In genomic region chr7:149261829-149262617, GRCh38 we compare ENCODE assay signal across 1 cellular context.
A peak's percentile ranks its signal among the peaks of the same experiment; 100 is the strongest.
TF ChIP-seq lines count a peak whose summit lies in the region.

ZNF783 (plus strand) TSS chr7:149262196; CDS start chr7:149262334, 138 bp downstream.

TF ChIP-seq in HepG2, 621 proteins besides CTCF, POLR2A, EP300 and RAD21 (continued from another document and continues in another):
- TF ChIP-seq, protein P1, sequence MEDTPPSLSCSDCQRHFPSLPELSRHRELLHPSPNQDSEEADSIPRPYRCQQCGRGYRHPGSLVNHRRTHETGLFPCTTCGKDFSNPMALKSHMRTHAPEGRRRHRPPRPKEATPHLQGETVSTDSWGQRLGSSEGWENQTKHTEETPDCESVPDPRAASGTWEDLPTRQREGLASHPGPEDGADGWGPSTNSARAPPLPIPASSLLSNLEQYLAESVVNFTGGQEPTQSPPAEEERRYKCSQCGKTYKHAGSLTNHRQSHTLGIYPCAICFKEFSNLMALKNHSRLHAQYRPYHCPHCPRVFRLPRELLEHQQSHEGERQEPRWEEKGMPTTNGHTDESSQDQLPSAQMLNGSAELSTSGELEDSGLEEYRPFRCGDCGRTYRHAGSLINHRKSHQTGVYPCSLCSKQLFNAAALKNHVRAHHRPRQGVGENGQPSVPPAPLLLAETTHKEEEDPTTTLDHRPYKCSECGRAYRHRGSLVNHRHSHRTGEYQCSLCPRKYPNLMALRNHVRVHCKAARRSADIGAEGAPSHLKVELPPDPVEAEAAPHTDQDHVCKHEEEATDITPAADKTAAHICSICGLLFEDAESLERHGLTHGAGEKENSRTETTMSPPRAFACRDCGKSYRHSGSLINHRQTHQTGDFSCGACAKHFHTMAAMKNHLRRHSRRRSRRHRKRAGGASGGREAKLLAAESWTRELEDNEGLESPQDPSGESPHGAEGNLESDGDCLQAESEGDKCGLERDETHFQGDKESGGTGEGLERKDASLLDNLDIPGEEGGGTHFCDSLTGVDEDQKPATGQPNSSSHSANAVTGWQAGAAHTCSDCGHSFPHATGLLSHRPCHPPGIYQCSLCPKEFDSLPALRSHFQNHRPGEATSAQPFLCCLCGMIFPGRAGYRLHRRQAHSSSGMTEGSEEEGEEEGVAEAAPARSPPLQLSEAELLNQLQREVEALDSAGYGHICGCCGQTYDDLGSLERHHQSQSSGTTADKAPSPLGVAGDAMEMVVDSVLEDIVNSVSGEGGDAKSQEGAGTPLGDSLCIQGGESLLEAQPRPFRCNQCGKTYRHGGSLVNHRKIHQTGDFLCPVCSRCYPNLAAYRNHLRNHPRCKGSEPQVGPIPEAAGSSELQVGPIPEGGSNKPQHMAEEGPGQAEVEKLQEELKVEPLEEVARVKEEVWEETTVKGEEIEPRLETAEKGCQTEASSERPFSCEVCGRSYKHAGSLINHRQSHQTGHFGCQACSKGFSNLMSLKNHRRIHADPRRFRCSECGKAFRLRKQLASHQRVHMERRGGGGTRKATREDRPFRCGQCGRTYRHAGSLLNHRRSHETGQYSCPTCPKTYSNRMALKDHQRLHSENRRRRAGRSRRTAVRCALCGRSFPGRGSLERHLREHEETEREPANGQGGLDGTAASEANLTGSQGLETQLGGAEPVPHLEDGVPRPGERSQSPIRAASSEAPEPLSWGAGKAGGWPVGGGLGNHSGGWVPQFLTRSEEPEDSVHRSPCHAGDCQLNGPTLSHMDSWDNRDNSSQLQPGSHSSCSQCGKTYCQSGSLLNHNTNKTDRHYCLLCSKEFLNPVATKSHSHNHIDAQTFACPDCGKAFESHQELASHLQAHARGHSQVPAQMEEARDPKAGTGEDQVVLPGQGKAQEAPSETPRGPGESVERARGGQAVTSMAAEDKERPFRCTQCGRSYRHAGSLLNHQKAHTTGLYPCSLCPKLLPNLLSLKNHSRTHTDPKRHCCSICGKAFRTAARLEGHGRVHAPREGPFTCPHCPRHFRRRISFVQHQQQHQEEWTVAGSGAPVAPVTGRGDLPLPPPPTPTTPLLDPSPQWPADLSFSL (CRISPR knock-in tag; IDR thresholded peaks at IDR 0.05), result no peak
- peak; percentile 87 for TF ChIP-seq SALL1 (CRISPR knock-in tag; IDR thresholded peaks at IDR 0.05)
- TF ChIP-seq NFKB2 (CRISPR knock-in tag; IDR thresholded peaks at IDR 0.05; ENCODE audit: borderline replicate concordance), result peak; percentile 90; the same call in 1 of the 2 replicates
- TF ChIP-seq TGIF2 (CRISPR knock-in tag; IDR thresholded peaks at IDR 0.05), result no peak
- TF ChIP-seq NPAS2 (CRISPR knock-in tag; IDR thresholded peaks at IDR 0.05; ENCODE audit: borderline replicate concordance), result no peak
- peak; percentile 99 for TF ChIP-seq ZNF367 (CRISPR knock-in tag; IDR thresholded peaks at IDR 0.05; ENCODE audit: borderline replicate concordance)
- TF ChIP-seq, protein P2, sequence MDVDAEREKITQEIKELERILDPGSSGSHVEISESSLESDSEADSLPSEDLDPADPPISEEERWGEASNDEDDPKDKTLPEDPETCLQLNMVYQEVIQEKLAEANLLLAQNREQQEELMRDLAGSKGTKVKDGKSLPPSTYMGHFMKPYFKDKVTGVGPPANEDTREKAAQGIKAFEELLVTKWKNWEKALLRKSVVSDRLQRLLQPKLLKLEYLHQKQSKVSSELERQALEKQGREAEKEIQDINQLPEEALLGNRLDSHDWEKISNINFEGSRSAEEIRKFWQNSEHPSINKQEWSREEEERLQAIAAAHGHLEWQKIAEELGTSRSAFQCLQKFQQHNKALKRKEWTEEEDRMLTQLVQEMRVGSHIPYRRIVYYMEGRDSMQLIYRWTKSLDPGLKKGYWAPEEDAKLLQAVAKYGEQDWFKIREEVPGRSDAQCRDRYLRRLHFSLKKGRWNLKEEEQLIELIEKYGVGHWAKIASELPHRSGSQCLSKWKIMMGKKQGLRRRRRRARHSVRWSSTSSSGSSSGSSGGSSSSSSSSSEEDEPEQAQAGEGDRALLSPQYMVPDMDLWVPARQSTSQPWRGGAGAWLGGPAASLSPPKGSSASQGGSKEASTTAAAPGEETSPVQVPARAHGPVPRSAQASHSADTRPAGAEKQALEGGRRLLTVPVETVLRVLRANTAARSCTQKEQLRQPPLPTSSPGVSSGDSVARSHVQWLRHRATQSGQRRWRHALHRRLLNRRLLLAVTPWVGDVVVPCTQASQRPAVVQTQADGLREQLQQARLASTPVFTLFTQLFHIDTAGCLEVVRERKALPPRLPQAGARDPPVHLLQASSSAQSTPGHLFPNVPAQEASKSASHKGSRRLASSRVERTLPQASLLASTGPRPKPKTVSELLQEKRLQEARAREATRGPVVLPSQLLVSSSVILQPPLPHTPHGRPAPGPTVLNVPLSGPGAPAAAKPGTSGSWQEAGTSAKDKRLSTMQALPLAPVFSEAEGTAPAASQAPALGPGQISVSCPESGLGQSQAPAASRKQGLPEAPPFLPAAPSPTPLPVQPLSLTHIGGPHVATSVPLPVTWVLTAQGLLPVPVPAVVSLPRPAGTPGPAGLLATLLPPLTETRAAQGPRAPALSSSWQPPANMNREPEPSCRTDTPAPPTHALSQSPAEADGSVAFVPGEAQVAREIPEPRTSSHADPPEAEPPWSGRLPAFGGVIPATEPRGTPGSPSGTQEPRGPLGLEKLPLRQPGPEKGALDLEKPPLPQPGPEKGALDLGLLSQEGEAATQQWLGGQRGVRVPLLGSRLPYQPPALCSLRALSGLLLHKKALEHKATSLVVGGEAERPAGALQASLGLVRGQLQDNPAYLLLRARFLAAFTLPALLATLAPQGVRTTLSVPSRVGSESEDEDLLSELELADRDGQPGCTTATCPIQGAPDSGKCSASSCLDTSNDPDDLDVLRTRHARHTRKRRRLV (CRISPR knock-in tag; IDR thresholded peaks at IDR 0.05), result no peak
- TF ChIP-seq ZBTB1 (CRISPR knock-in tag; IDR thresholded peaks at IDR 0.05; ENCODE audit: borderline replicate concordance), result no peak
- TF ChIP-seq ZNF841 (CRISPR knock-in tag; IDR thresholded peaks at IDR 0.05; ENCODE audit: borderline replicate concordance), result peak; percentile 95
- TF ChIP-seq RARA (CRISPR knock-in tag; IDR thresholded peaks at IDR 0.05), result peak; percentile 38; the same call in 1 of the 2 replicates
- TF ChIP-seq AGO2 (optimal IDR thresholded peaks at IDR 0.05; ENCODE audit: low read depth, low read length), result peak; percentile 27
- peak; percentile 93; the same call in 1 of the 2 replicates for TF ChIP-seq ZNF816 (CRISPR knock-in tag; IDR thresholded peaks at IDR 0.05; ENCODE audit: borderline replicate concordance)
- 0 out of 2 replicates have a peak, but pooled peaks have one; percentile 60 for TF ChIP-seq ZNF773 (CRISPR knock-in tag; IDR thresholded peaks at IDR 0.05; ENCODE audit: borderline replicate concordance)
- no peak for TF ChIP-seq MED8 (CRISPR knock-in tag; IDR thresholded peaks at IDR 0.05; ENCODE audit: insufficient replicate concordance)
- peak; percentile 24; the same call in 1 of the 2 replicates for TF ChIP-seq MED1 (CRISPR knock-in tag; IDR thresholded peaks at IDR 0.05)
- TF ChIP-seq ATF7 (IDR thresholded peaks at IDR 0.05), result no peak
- TF ChIP-seq ATF7 (CRISPR knock-in tag; IDR thresholded peaks at IDR 0.05), result no peak
- TF ChIP-seq RFX5 (IDR thresholded peaks at IDR 0.05; ENCODE audit: low read depth, low read length), result no peak
- TF ChIP-seq ZNF20 (CRISPR knock-in tag; IDR thresholded peaks at IDR 0.05), result no peak
- TF ChIP-seq ATAD3A (CRISPR knock-in tag; IDR thresholded peaks at IDR 0.05), result no peak
- peak; percentile 10; the same call in 1 of the 2 replicates for TF ChIP-seq ZNF350 (CRISPR knock-in tag; IDR thresholded peaks at IDR 0.05; ENCODE audit: borderline replicate concordance, low read depth)
- 0 out of 2 replicates have a peak, but pooled peaks have one; percentile 67 for TF ChIP-seq WIZ (CRISPR knock-in tag; IDR thresholded peaks at IDR 0.05)
- TF ChIP-seq ZNF44 (CRISPR knock-in tag; IDR thresholded peaks at IDR 0.05), result no peak
- TF ChIP-seq ZIK1 (CRISPR knock-in tag; IDR thresholded peaks at IDR 0.05; ENCODE audit: borderline replicate concordance, low read depth), result peak; percentile 97; the same call in 1 of the 2 replicates
- TF ChIP-seq NONO (IDR thresholded peaks at IDR 0.05), result no peak
- TF ChIP-seq NONO (CRISPR knock-in tag; conservative IDR thresholded peaks at IDR 0.05), result peak; percentile 59; the same call in 1 of the 2 replicates
- TF ChIP-seq ZFP91 (CRISPR knock-in tag; IDR thresholded peaks at IDR 0.05; ENCODE audit: borderline replicate concordance), result peak; percentile 99
- TF ChIP-seq SPEN (CRISPR knock-in tag; IDR thresholded peaks at IDR 0.05; ENCODE audit: low read depth), result peak; percentile 79
- TF ChIP-seq ZNF891 (CRISPR knock-in tag; IDR thresholded peaks at IDR 0.05), result peak; percentile 84; the same call in 1 of the 2 replicates
- TF ChIP-seq CENPBD1 (CRISPR knock-in tag; IDR thresholded peaks at IDR 0.05; ENCODE audit: borderline replicate concordance, low read depth), result peak; percentile 81; the same call in 1 of the 2 replicates
- TF ChIP-seq, protein P3, sequence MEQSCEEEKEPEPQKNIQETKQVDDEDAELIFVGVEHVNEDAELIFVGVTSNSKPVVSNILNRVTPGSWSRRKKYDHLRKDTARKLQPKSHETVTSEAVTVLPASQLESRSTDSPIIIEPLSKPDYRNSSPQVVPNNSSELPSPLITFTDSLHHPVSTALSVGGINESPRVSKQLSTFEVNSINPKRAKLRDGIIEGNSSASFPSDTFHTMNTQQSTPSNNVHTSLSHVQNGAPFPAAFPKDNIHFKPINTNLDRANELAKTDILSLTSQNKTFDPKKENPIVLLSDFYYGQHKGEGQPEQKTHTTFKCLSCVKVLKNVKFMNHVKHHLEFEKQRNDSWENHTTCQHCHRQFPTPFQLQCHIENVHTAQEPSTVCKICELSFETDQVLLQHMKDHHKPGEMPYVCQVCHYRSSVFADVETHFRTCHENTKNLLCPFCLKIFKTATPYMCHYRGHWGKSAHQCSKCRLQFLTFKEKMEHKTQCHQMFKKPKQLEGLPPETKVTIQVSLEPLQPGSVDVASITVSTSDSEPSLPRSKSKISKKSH (CRISPR knock-in tag; IDR thresholded peaks at IDR 0.05; ENCODE audit: borderline replicate concordance), result 0 out of 2 replicates have a peak, but pooled peaks have one; percentile 29
- peak; percentile 82; the same call in 2 of the 3 replicates for TF ChIP-seq MXI1 (IDR thresholded peaks at IDR 0.05; ENCODE audit: borderline replicate concordance, low read depth, low read length)
- TF ChIP-seq ZNF432 (CRISPR knock-in tag; IDR thresholded peaks at IDR 0.05; ENCODE audit: borderline replicate concordance), result peak; percentile 79; the same call in 1 of the 2 replicates
- peak; percentile 91 for TF ChIP-seq ZNF564 (CRISPR knock-in tag; IDR thresholded peaks at IDR 0.05)
- peak; percentile 40; the same call in 1 of the 2 replicates for TF ChIP-seq USF2 (IDR thresholded peaks at IDR 0.05; ENCODE audit: low read depth, low read length)
- TF ChIP-seq USF2 (CRISPR knock-in tag; IDR thresholded peaks at IDR 0.05; ENCODE audit: borderline replicate concordance), result 0 out of 2 replicates have a peak, but pooled peaks have one; percentile 53
- TF ChIP-seq AKAP8 (CRISPR knock-in tag; IDR thresholded peaks at IDR 0.05), result peak; percentile 45; the same call in 1 of the 2 replicates
- TF ChIP-seq TFDP2 (CRISPR knock-in tag; IDR thresholded peaks at IDR 0.05), result peak; percentile 89; the same call in 1 of the 2 replicates
- no peak for TF ChIP-seq MAZ (IDR thresholded peaks at IDR 0.05; ENCODE audit: borderline replicate concordance, low read depth, low read length)
- peak; percentile 77 for TF ChIP-seq MAZ (CRISPR knock-in tag; IDR thresholded peaks at IDR 0.05; ENCODE audit: low read depth)
- peak; percentile 58 for TF ChIP-seq STAG1 (CRISPR knock-in tag; IDR thresholded peaks at IDR 0.05)
- TF ChIP-seq ZKSCAN8 (CRISPR knock-in tag; IDR thresholded peaks at IDR 0.05; ENCODE audit: borderline replicate concordance), result no peak
- peak; percentile 71; the same call in 1 of the 2 replicates for TF ChIP-seq ZNF780A (CRISPR knock-in tag; IDR thresholded peaks at IDR 0.05)
- TF ChIP-seq ZNF761 (CRISPR knock-in tag; conservative IDR thresholded peaks at IDR 0.05), result peak; percentile 88; the same call in 1 of the 2 replicates
